8 cellular contexts compared by ENCODE assay signal in the genomic region with DNA sequence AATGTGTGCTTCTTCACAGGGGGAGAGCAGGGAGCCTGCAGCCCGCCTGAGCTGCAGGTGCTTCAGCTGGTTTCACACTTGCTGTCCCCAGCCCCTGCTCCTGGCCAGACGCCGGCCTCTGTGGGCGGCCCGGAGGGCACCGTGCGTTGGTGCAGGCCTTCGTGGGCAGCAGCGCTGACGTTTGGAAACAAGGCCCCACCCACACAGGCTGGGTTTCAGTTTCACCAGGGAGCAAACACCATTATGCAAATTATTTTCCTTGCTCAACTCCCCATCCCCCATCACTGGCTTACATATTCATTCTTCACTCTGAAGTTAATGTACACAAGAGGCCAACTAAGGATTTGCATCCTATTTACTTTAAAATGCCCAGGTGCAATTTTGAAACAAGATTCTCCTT.
DNase-seq lines count a peak whose midpoint lies in the region; ATAC-seq and TF ChIP-seq lines count a peak whose summit lies in the region.
"Not testable (repeated sequence)": the region's sequence is repeated elsewhere in the genome, so short reads cannot be mapped to it uniquely, and the experiment has no call there.

No MANE protein-coding gene starts in this region.

- peak overlapping the region; percentile 64; the same call in 1 of the 2 replicates for H3K27ac ChIP-seq in ACC112 (ENCODE audit: low read depth, low read length)
- H3K27ac ChIP-seq in KMS-11, result peak overlapping the region; percentile 81
- H3K27ac ChIP-seq in gastroesophageal sphincter, prostate gland: not testable (repeated sequence)

- no CpG with 5 or more reads among the region's 10 CpGs for WGBS in gastroesophageal sphincter (ENCODE audit: low coverage in 1 of 2), 2 donors
- no CpG with 5 or more reads among the region's 10 CpGs for WGBS in prostate gland

- not testable (repeated sequence) for TF ChIP-seq POLR2A in gastroesophageal sphincter (IDR thresholded peaks at IDR 0.05); prostate gland (IDR thresholded peaks at IDR 0.05)

- peak; percentile 58 for DNase-seq in activated CD8-positive, alpha-beta T cell treated with anti-CD3 and anti-CD28 coated beads, Interleukin-2, amount 10 ng/mL, durations not matched to agents 7 days and 5 days
- DNase-seq in prostate gland (ENCODE audit: low spot score), result peak; percentile 8

- intact Hi-C loops in prostate gland (cut with DNase I), result not testable (repeated sequence)

- H3K4me3 ChIP-seq in ACC112 (ENCODE audit: low read depth, low read length); KMS-11 (IDR thresholded peaks at IDR 0.05; ENCODE audit: insufficient read depth, low read depth, low read length); gastroesophageal sphincter; prostate gland: not testable (repeated sequence)

- not testable (repeated sequence) for H3K4me3 Mint-ChIP-seq in activated CD8-positive, alpha-beta T cell treated with anti-CD3 and anti-CD28 coated beads, Interleukin-2, amount 10 ng/mL, durations not matched to agents 7 days and 5 days

- ATAC-seq in GM19023 (IDR thresholded peaks at IDR 0.05; ENCODE audit: unreplicated experiment), result peak; percentile 93
- peak; percentile 98 for ATAC-seq in GM21723 (IDR thresholded peaks at IDR 0.05; ENCODE audit: unreplicated experiment)
- peak; percentile 81 for ATAC-seq in HG03060 (IDR thresholded peaks at IDR 0.05; ENCODE audit: low read depth, unreplicated experiment)
- peak; percentile 97 for ATAC-seq in activated CD8-positive, alpha-beta T cell treated with anti-CD3 and anti-CD28 coated beads, Interleukin-2, amount 10 ng/mL, durations not matched to agents 7 days and 5 days
- ATAC-seq in gastroesophageal sphincter, result peak; percentile 90

- TF ChIP-seq CTCF in KMS-11 (conservative IDR thresholded peaks at IDR 0.05; ENCODE audit: low read depth, low read length); gastroesophageal sphincter (IDR thresholded peaks at IDR 0.05); prostate gland (IDR thresholded peaks at IDR 0.05): not testable (repeated sequence)

- H2AFZ ChIP-seq in ACC112 (ENCODE audit: low read length, unreplicated experiment); KMS-11 (ENCODE audit: low read depth): not testable (repeated sequence)

- not testable (repeated sequence) for H3K9ac ChIP-seq in KMS-11

- not testable (repeated sequence) for H3K27me3 ChIP-seq in ACC112 (ENCODE audit: insufficient read depth, low read length); KMS-11 (ENCODE audit: insufficient read depth, low read depth); gastroesophageal sphincter; prostate gland (replicated peaks; ENCODE audit: insufficient read depth)

- H3K27ac Mint-ChIP-seq in activated CD8-positive, alpha-beta T cell treated with anti-CD3 and anti-CD28 coated beads, Interleukin-2, amount 10 ng/mL, durations not matched to agents 7 days and 5 days, result not testable (repeated sequence)

- CTCF ChIA-PET in activated CD8-positive, alpha-beta T cell treated with anti-CD3 and anti-CD28 coated beads, Interleukin-2, amount 10 ng/mL, durations not matched to agents 7 days and 5 days (lab: Charles Lee), result not testable (repeated sequence)

- not testable (repeated sequence) for H3K9me3 ChIP-seq in gastroesophageal sphincter, prostate gland

- H3K4me1 ChIP-seq in ACC112 (ENCODE audit: control insufficient read depth, insufficient read depth, low read length, unreplicated experiment) (peaks cover 11% of the 10 kb centered on the region), KMS-11 (ENCODE audit: low read depth, poor library complexity, severe bottlenecking) (peaks cover 40% of the 10 kb centered on the region)
- not testable (repeated sequence) for H3K4me1 ChIP-seq in gastroesophageal sphincter; prostate gland (replicated peaks)

- H3K27me3 Mint-ChIP-seq in activated CD8-positive, alpha-beta T cell treated with anti-CD3 and anti-CD28 coated beads, Interleukin-2, amount 10 ng/mL, durations not matched to agents 7 days and 5 days (ENCODE audit: low read depth), result not testable (repeated sequence)

- not testable (repeated sequence) for H3K36me3 Mint-ChIP-seq in activated CD8-positive, alpha-beta T cell treated with anti-CD3 and anti-CD28 coated beads, Interleukin-2, amount 10 ng/mL, durations not matched to agents 7 days and 5 days (ENCODE audit: low read depth)

- not testable (repeated sequence) for H4K20me1 ChIP-seq in KMS-11 (ENCODE audit: insufficient read depth)

- H3K4me2 ChIP-seq in KMS-11, result 0 out of 2 replicates have a peak overlapping the region, but pooled peaks have one; percentile 57

- not testable (repeated sequence) for H3K9me3 Mint-ChIP-seq in activated CD8-positive, alpha-beta T cell treated with anti-CD3 and anti-CD28 coated beads, Interleukin-2, amount 10 ng/mL, durations not matched to agents 7 days and 5 days (ENCODE audit: insufficient read depth)

- POLR2A ChIA-PET in activated CD8-positive, alpha-beta T cell treated with anti-CD3 and anti-CD28 coated beads, Interleukin-2, amount 10 ng/mL, durations not matched to agents 7 days and 5 days (lab: Charles Lee), result not testable (repeated sequence)

- H3K36me3 ChIP-seq in ACC112 (ENCODE audit: insufficient read depth, low read length); KMS-11 (ENCODE audit: insufficient read depth); gastroesophageal sphincter; prostate gland: not testable (repeated sequence)

- peaks cover 16% of the 10 kb centered on the region for H3K4me1 Mint-ChIP-seq in activated CD8-positive, alpha-beta T cell treated with anti-CD3 and anti-CD28 coated beads, Interleukin-2, amount 10 ng/mL, durations not matched to agents 7 days and 5 days (ENCODE audit: low read depth)

- not testable (repeated sequence) for TF ChIP-seq EP300 in gastroesophageal sphincter (IDR thresholded peaks at IDR 0.05)

- peaks cover 37% of the 10 kb centered on the region for H3K79me2 ChIP-seq in ACC112 (ENCODE audit: control insufficient read depth, insufficient read depth, low read length, unreplicated experiment)
- peaks cover 28% of the 10 kb centered on the region for H3K79me2 ChIP-seq in KMS-11 (ENCODE audit: insufficient read depth, low read depth)
